1 cellular context compared by ENCODE assay signal in the genomic region with DNA sequence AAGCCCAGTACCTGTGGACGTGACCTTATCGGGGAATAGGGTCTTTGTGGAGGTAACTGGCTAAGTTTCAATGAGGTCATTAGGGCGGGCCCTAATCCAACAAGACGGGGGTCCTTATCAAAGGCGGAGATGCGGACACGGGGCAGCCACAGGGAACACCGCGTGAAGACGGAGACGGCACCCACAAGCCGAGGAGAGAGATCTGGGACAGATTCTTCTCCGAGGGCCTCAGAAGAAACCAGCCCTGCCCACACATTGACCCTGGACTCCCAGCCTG.
TF ChIP-seq lines count a peak whose summit lies in the region.

No MANE protein-coding gene starts in this region.

TF ChIP-seq in HepG2, 621 proteins besides CTCF, POLR2A, EP300 and RAD21 (continued from another document):
- TF ChIP-seq MAX (IDR thresholded peaks at IDR 0.05): no peak
- TF ChIP-seq ZNF292 (CRISPR knock-in tag; IDR thresholded peaks at IDR 0.05; ENCODE audit: borderline replicate concordance, low read depth): no peak
- no peak for TF ChIP-seq SRSF1 (optimal IDR thresholded peaks at IDR 0.05; ENCODE audit: low read depth, low read length)
- TF ChIP-seq ZNF333 (CRISPR knock-in tag; IDR thresholded peaks at IDR 0.05; ENCODE audit: borderline replicate concordance): no peak
- TF ChIP-seq, protein P1, sequence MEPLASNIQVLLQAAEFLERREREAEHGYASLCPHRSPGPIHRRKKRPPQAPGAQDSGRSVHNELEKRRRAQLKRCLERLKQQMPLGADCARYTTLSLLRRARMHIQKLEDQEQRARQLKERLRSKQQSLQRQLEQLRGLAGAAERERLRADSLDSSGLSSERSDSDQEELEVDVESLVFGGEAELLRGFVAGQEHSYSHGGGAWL (CRISPR knock-in tag; IDR thresholded peaks at IDR 0.05): no peak
- TF ChIP-seq ISL2 (CRISPR knock-in tag; IDR thresholded peaks at IDR 0.05): no peak
TF ChIP-seq in HepG2: peak in this region for 0.
